In genomic region chr7:128699895-128700294, GRCh38 we compare ENCODE assay signal across 7 cellular contexts. TPM values are rescaled to one million over a fixed set of nuclear protein-coding genes. Genes with fewer than 3 reads are reported as not detected.
"Had no signal": no experiment of that assay in that cellular context is flagged by ENCODE, and none has a peak within 500 bp of the region (broad histone marks: within the 10 kb centered on the region; RNA-seq: fewer than 3 reads in every experiment).

No MANE protein-coding gene starts in this region.

- H3K9me3 Mint-ChIP-seq: HFFc6, IgD-negative memory B cell had no signal

- DNase-seq: GOT3, H7, HCEC 1CT, HFFc6, KBM-7 had no signal

- H3K27ac Mint-ChIP-seq: HFFc6, IgD-negative memory B cell had no signal

- H3K36me3 Mint-ChIP-seq: IgD-negative memory B cell had no signal

- ATAC-seq: HepG2 had no signal

- H3K4me3 Mint-ChIP-seq: HFFc6, IgD-negative memory B cell had no signal

RNA-seq across cellular contexts. Expression of gene GARIN1A, which starts 27.8 kb away (rescaled TPM):
- total RNA-seq: H7, HepG2 had no signal
